ENCODE assay signal across 8 cellular contexts in genomic region chr4:128574706-128575105, GRCh38.
DNase-seq lines count a peak whose midpoint lies in the region; ATAC-seq, FAIRE-seq and TF ChIP-seq lines count a peak whose summit lies in the region.

No MANE protein-coding gene starts in this region.

- H3K4me2 ChIP-seq in keratinocyte (ENCODE audit: control insufficient read depth, extremely low read depth, insufficient read depth, low read depth, low read length), result no peak overlapping the region

- no peak overlapping the region for H2AFZ ChIP-seq in keratinocyte (ENCODE audit: control insufficient read depth, low read length)

- no peak overlapping the region for H3K9ac ChIP-seq in keratinocyte (ENCODE audit: control insufficient read depth, extremely low read depth, insufficient read depth, low read length)

- H3K79me2 ChIP-seq in keratinocyte (ENCODE audit: control insufficient read depth, insufficient read depth, low read length), result no peaks in the 10 kb centered on the region

- H3K27me3 Mint-ChIP-seq in T-helper 2 cell treated with Interferon-gamma antibody and Interleukin-4, amounts not matched to agents 5 μg/mL and 100 μg/mL, for 36 hours (ENCODE audit: low read depth), result no peaks in the 10 kb centered on the region

- no peaks in the 10 kb centered on the region for H3K9me3 ChIP-seq in keratinocyte (ENCODE audit: control insufficient read depth, low read depth, low read length)

- no peaks in the 10 kb centered on the region for H3K27me3 ChIP-seq in brain microvascular endothelial cell (replicated peaks)
- H3K27me3 ChIP-seq in keratinocyte (ENCODE audit: control insufficient read depth, extremely low read depth, insufficient read depth, low read length), result no peaks in the 10 kb centered on the region

- FAIRE-seq in keratinocyte (lab: Jason Lieb, UNC), result no peak

- H3K9me1 ChIP-seq in keratinocyte (ENCODE audit: control insufficient read depth, extremely low read depth, insufficient read depth, low read length), result no peaks in the 10 kb centered on the region

- no peak overlapping the region for H3K4me3 Mint-ChIP-seq in T-helper 2 cell treated with Interferon-gamma antibody and Interleukin-4, amounts not matched to agents 5 μg/mL and 100 μg/mL, for 36 hours

- H3K4me1 Mint-ChIP-seq in T-helper 2 cell treated with Interferon-gamma antibody and Interleukin-4, amounts not matched to agents 5 μg/mL and 100 μg/mL, for 36 hours (ENCODE audit: low read depth), result no peaks in the 10 kb centered on the region

- peak; percentile 88 for ATAC-seq in GM21529 (IDR thresholded peaks at IDR 0.05; ENCODE audit: unreplicated experiment)

- no peak overlapping the region for H3K4me3 ChIP-seq in Jurkat, Clone E6-1 (ENCODE audit: low read length)
- no peak overlapping the region for H3K4me3 ChIP-seq in brain microvascular endothelial cell (ENCODE audit: low read depth, low read length)
- H3K4me3 ChIP-seq in keratinocyte (ENCODE audit: control insufficient read depth in 2 of 3, extremely low read depth in 1 of 3, insufficient read depth in 2 of 3, low read depth in 1 of 3, low read length in 3 of 3), result no peak overlapping the region

- DNase-seq in GM03348 (ENCODE audit: low spot score) (peak; percentile 68), brain microvascular endothelial cell (peak; percentile 93), keratinocyte (ENCODE audit: low read depth, low spot score) (no peak), NCI-H2171 (lab: John Stamatoyannopoulos, UW) (no peak)
- peak; percentile 74 for DNase-seq in Jurkat, Clone E6-1 (ENCODE audit: low read depth, low spot score)
- peak; percentile 27 for DNase-seq in T-helper 2 cell treated with Interferon-gamma antibody and Interleukin-4, amounts not matched to agents 5 μg/mL and 100 μg/mL, for 36 hours (ENCODE audit: low spot score)
- peak; percentile 62 for DNase-seq in stimulated activated CD4-positive, alpha-beta T cell treated with anti-CD3 and anti-CD28 coated beads, Interleukin-4, amount 100 ng/mL, for 24 hours

- H3K36me3 ChIP-seq in brain microvascular endothelial cell (replicated peaks), result no peaks in the 10 kb centered on the region
- no peaks in the 10 kb centered on the region for H3K36me3 ChIP-seq in keratinocyte (ENCODE audit: control insufficient read depth in 2 of 2, extremely low read depth in 1 of 2, insufficient read depth in 2 of 2, low read length in 2 of 2)

- no peaks in the 10 kb centered on the region for H4K20me1 ChIP-seq in keratinocyte (ENCODE audit: control insufficient read depth, extremely low read depth, insufficient read depth, low read length)

- H3K27ac ChIP-seq in brain microvascular endothelial cell (peak overlapping the region; percentile 95), keratinocyte (ENCODE audit: control insufficient read depth, insufficient read depth, low read length) (no peak overlapping the region)

- no peaks in the 10 kb centered on the region for H3K9me3 Mint-ChIP-seq in T-helper 2 cell treated with Interferon-gamma antibody and Interleukin-4, amounts not matched to agents 5 μg/mL and 100 μg/mL, for 36 hours

- no peak overlapping the region for H3K27ac Mint-ChIP-seq in T-helper 2 cell treated with Interferon-gamma antibody and Interleukin-4, amounts not matched to agents 5 μg/mL and 100 μg/mL, for 36 hours

- TF ChIP-seq CTCF in brain microvascular endothelial cell (IDR thresholded peaks at IDR 0.05; ENCODE audit: low read depth, low read length, missing control alignments), result peak; percentile 79
- peak; percentile 69 to 75 (median 72) for TF ChIP-seq CTCF in keratinocyte (optimal IDR thresholded peaks at IDR 0.05 in 1 of 3, IDR thresholded peaks at IDR 0.05 in 1 of 3, conservative IDR thresholded peaks at IDR 0.05 in 1 of 3; ENCODE audit: extremely low read depth in 1 of 3, insufficient read depth in 2 of 3, low read length in 3 of 3)

- H3K4me1 ChIP-seq in keratinocyte (ENCODE audit: control insufficient read depth, extremely low read depth, insufficient read depth, low read length), result peaks cover 18% of the 10 kb centered on the region

- no peaks in the 10 kb centered on the region for H3K36me3 Mint-ChIP-seq in T-helper 2 cell treated with Interferon-gamma antibody and Interleukin-4, amounts not matched to agents 5 μg/mL and 100 μg/mL, for 36 hours (ENCODE audit: low read depth)

- in situ Hi-C loops in brain microvascular endothelial cell (cut with HindIII; ENCODE audit: low pct_ligation_motif_present, low sequenced_read_pairs), result no loop called here

- dilution Hi-C loops in keratinocyte (cut with MboI; ENCODE audit: extremely low pct_ligation_motif_present, low sequenced_read_pairs), result no loop called here

Comparison
In these comparisons a context has a peak if more than half of its experiments do, and no peak if none do; other contexts are left out.
1. DNase-seq: peak in GM03348 (single experiment), Jurkat, Clone E6-1 (single experiment), T-helper 2 cell treated with Interferon-gamma antibody and Interleukin-4, amounts not matched to agents 5 μg/mL and 100 μg/mL, for 36 hours (single experiment), brain microvascular endothelial cell (single experiment) and stimulated activated CD4-positive, alpha-beta T cell treated with anti-CD3 and anti-CD28 coated beads, Interleukin-4, amount 100 ng/mL, for 24 hours (single experiment); none in keratinocyte (single experiment) and NCI-H2171 (single experiment).